ENCODE assay signal across 1 cellular context in genomic region chr10:86673216-86673826, GRCh38.
TF ChIP-seq lines count a peak whose summit lies in the region.

No MANE protein-coding gene starts in this region.

TF ChIP-seq in HepG2, 621 proteins besides CTCF, POLR2A, EP300 and RAD21:
- TF ChIP-seq, protein P1, sequence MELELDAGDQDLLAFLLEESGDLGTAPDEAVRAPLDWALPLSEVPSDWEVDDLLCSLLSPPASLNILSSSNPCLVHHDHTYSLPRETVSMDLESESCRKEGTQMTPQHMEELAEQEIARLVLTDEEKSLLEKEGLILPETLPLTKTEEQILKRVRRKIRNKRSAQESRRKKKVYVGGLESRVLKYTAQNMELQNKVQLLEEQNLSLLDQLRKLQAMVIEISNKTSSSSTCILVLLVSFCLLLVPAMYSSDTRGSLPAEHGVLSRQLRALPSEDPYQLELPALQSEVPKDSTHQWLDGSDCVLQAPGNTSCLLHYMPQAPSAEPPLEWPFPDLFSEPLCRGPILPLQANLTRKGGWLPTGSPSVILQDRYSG (CRISPR knock-in tag; IDR thresholded peaks at IDR 0.05) = no peak
- TF ChIP-seq PITX1 (CRISPR knock-in tag; IDR thresholded peaks at IDR 0.05) (no peak), CBFB (CRISPR knock-in tag; IDR thresholded peaks at IDR 0.05) (no peak), ZNF782 (CRISPR knock-in tag; IDR thresholded peaks at IDR 0.05; ENCODE audit: borderline replicate concordance) (no peak), BHLHE40 (IDR thresholded peaks at IDR 0.05; ENCODE audit: low read length) (no peak), CBX1 (IDR thresholded peaks at IDR 0.05; ENCODE audit: low read depth) (no peak), ASH2L (IDR thresholded peaks at IDR 0.05; ENCODE audit: insufficient read length, low read depth, low read length) (no peak), ZNF263 (CRISPR knock-in tag; IDR thresholded peaks at IDR 0.05) (no peak), TCF7 (IDR thresholded peaks at IDR 0.05; ENCODE audit: low read depth) (no peak), ZNF136 (CRISPR knock-in tag; IDR thresholded peaks at IDR 0.05; ENCODE audit: low read depth) (no peak), ZNF354B (CRISPR knock-in tag; IDR thresholded peaks at IDR 0.05) (no peak), ZIK1 (CRISPR knock-in tag; IDR thresholded peaks at IDR 0.05; ENCODE audit: borderline replicate concordance, low read depth) (no peak), NBN (conservative IDR thresholded peaks at IDR 0.05) (no peak)
- TF ChIP-seq, protein P2, sequence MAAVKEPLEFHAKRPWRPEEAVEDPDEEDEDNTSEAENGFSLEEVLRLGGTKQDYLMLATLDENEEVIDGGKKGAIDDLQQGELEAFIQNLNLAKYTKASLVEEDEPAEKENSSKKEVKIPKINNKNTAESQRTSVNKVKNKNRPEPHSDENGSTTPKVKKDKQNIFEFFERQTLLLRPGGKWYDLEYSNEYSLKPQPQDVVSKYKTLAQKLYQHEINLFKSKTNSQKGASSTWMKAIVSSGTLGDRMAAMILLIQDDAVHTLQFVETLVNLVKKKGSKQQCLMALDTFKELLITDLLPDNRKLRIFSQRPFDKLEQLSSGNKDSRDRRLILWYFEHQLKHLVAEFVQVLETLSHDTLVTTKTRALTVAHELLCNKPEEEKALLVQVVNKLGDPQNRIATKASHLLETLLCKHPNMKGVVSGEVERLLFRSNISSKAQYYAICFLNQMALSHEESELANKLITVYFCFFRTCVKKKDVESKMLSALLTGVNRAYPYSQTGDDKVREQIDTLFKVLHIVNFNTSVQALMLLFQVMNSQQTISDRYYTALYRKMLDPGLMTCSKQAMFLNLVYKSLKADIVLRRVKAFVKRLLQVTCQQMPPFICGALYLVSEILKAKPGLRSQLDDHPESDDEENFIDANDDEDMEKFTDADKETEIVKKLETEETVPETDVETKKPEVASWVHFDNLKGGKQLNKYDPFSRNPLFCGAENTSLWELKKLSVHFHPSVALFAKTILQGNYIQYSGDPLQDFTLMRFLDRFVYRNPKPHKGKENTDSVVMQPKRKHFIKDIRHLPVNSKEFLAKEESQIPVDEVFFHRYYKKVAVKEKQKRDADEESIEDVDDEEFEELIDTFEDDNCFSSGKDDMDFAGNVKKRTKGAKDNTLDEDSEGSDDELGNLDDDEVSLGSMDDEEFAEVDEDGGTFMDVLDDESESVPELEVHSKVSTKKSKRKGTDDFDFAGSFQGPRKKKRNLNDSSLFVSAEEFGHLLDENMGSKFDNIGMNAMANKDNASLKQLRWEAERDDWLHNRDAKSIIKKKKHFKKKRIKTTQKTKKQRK (IDR thresholded peaks at IDR 0.05; ENCODE audit: low read length) = no peak
- TF ChIP-seq, protein P3, sequence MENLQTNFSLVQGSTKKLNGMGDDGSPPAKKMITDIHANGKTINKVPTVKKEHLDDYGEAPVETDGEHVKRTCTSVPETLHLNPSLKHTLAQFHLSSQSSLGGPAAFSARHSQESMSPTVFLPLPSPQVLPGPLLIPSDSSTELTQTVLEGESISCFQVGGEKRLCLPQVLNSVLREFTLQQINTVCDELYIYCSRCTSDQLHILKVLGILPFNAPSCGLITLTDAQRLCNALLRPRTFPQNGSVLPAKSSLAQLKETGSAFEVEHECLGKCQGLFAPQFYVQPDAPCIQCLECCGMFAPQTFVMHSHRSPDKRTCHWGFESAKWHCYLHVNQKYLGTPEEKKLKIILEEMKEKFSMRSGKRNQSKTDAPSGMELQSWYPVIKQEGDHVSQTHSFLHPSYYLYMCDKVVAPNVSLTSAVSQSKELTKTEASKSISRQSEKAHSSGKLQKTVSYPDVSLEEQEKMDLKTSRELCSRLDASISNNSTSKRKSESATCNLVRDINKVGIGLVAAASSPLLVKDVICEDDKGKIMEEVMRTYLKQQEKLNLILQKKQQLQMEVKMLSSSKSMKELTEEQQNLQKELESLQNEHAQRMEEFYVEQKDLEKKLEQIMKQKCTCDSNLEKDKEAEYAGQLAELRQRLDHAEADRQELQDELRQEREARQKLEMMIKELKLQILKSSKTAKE (CRISPR knock-in tag; IDR thresholded peaks at IDR 0.05; ENCODE audit: borderline replicate concordance) = no peak
- TF ChIP-seq, protein P4, sequence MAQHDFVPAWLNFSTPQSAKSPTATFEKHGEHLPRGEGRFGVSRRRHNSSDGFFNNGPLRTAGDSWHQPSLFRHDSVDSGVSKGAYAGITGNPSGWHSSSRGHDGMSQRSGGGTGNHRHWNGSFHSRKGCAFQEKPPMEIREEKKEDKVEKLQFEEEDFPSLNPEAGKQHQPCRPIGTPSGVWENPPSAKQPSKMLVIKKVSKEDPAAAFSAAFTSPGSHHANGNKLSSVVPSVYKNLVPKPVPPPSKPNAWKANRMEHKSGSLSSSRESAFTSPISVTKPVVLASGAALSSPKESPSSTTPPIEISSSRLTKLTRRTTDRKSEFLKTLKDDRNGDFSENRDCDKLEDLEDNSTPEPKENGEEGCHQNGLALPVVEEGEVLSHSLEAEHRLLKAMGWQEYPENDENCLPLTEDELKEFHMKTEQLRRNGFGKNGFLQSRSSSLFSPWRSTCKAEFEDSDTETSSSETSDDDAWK (CRISPR knock-in tag; IDR thresholded peaks at IDR 0.05) = no peak
- TF ChIP-seq, protein P5, sequence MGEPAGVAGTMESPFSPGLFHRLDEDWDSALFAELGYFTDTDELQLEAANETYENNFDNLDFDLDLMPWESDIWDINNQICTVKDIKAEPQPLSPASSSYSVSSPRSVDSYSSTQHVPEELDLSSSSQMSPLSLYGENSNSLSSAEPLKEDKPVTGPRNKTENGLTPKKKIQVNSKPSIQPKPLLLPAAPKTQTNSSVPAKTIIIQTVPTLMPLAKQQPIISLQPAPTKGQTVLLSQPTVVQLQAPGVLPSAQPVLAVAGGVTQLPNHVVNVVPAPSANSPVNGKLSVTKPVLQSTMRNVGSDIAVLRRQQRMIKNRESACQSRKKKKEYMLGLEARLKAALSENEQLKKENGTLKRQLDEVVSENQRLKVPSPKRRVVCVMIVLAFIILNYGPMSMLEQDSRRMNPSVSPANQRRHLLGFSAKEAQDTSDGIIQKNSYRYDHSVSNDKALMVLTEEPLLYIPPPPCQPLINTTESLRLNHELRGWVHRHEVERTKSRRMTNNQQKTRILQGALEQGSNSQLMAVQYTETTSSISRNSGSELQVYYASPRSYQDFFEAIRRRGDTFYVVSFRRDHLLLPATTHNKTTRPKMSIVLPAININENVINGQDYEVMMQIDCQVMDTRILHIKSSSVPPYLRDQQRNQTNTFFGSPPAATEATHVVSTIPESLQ (CRISPR knock-in tag; conservative IDR thresholded peaks at IDR 0.05) = no peak
- TF ChIP-seq, protein P6, sequence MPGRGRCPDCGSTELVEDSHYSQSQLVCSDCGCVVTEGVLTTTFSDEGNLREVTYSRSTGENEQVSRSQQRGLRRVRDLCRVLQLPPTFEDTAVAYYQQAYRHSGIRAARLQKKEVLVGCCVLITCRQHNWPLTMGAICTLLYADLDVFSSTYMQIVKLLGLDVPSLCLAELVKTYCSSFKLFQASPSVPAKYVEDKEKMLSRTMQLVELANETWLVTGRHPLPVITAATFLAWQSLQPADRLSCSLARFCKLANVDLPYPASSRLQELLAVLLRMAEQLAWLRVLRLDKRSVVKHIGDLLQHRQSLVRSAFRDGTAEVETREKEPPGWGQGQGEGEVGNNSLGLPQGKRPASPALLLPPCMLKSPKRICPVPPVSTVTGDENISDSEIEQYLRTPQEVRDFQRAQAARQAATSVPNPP (CRISPR knock-in tag; IDR thresholded peaks at IDR 0.05) = no peak
